2 cellular contexts compared by ENCODE assay signal in the genomic region with DNA sequence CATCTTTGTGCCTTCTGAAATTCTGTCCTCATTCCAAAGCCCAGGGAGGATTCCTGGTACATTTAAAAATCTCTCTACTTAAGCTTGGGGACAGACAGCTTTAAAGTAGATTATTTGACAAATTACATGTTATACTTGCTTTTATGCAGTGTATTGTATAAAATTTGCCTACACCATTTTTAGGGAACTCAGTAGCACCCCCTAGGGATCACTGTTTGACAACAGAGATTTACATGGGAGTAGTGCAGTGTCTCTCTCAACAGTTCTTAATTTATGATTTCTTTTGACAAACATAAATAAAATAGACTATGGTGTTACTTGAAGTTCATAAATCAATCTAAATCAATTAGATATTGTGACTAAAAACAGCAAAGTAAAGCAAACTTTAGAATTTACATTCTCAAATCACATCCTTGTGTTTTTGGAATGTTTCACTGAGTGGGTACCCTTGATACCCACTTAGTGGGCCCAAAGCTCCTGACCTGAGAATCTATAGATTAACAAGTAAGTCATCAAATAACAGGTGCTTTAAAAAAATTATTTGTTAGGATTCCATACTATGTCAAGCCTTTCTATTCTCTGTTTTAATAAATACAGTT.
TF ChIP-seq lines count a peak whose summit lies in the region.

No MANE protein-coding gene starts in this region.

TF ChIP-seq in liver, 16 proteins besides CTCF, POLR2A, EP300 and RAD21:
- TF ChIP-seq JUND (IDR thresholded peaks at IDR 0.05) (no peak), NR2F2 (IDR thresholded peaks at IDR 0.05) (no peak), YY1 (IDR thresholded peaks at IDR 0.05) (no peak), HNF4A (conservative IDR thresholded peaks at IDR 0.05) (no peak), SP1 (IDR thresholded peaks at IDR 0.05) (no peak), FOXA2 (IDR thresholded peaks at IDR 0.05) (no peak), FOXA1 (IDR thresholded peaks at IDR 0.05) (no peak), EGR1 (IDR thresholded peaks at IDR 0.05; ENCODE audit: low read depth in 2 of 2) (no peak), TAF1 (conservative IDR thresholded peaks at IDR 0.05) (no peak), RXRA (IDR thresholded peaks at IDR 0.05) (no peak)
- TF ChIP-seq, protein P1, sequence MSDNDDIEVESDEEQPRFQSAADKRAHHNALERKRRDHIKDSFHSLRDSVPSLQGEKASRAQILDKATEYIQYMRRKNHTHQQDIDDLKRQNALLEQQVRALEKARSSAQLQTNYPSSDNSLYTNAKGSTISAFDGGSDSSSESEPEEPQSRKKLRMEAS (IDR thresholded peaks at IDR 0.05): no peak
- TF ChIP-seq, protein P2, sequence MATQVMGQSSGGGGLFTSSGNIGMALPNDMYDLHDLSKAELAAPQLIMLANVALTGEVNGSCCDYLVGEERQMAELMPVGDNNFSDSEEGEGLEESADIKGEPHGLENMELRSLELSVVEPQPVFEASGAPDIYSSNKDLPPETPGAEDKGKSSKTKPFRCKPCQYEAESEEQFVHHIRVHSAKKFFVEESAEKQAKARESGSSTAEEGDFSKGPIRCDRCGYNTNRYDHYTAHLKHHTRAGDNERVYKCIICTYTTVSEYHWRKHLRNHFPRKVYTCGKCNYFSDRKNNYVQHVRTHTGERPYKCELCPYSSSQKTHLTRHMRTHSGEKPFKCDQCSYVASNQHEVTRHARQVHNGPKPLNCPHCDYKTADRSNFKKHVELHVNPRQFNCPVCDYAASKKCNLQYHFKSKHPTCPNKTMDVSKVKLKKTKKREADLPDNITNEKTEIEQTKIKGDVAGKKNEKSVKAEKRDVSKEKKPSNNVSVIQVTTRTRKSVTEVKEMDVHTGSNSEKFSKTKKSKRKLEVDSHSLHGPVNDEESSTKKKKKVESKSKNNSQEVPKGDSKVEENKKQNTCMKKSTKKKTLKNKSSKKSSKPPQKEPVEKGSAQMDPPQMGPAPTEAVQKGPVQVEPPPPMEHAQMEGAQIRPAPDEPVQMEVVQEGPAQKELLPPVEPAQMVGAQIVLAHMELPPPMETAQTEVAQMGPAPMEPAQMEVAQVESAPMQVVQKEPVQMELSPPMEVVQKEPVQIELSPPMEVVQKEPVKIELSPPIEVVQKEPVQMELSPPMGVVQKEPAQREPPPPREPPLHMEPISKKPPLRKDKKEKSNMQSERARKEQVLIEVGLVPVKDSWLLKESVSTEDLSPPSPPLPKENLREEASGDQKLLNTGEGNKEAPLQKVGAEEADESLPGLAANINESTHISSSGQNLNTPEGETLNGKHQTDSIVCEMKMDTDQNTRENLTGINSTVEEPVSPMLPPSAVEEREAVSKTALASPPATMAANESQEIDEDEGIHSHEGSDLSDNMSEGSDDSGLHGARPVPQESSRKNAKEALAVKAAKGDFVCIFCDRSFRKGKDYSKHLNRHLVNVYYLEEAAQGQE (IDR thresholded peaks at IDR 0.05): no peak
- TF ChIP-seq, protein P3, sequence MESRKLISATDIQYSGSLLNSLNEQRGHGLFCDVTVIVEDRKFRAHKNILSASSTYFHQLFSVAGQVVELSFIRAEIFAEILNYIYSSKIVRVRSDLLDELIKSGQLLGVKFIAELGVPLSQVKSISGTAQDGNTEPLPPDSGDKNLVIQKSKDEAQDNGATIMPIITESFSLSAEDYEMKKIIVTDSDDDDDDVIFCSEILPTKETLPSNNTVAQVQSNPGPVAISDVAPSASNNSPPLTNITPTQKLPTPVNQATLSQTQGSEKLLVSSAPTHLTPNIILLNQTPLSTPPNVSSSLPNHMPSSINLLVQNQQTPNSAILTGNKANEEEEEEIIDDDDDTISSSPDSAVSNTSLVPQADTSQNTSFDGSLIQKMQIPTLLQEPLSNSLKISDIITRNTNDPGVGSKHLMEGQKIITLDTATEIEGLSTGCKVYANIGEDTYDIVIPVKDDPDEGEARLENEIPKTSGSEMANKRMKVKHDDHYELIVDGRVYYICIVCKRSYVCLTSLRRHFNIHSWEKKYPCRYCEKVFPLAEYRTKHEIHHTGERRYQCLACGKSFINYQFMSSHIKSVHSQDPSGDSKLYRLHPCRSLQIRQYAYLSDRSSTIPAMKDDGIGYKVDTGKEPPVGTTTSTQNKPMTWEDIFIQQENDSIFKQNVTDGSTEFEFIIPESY (IDR thresholded peaks at IDR 0.05): no peak
- TF ChIP-seq, protein P4, sequence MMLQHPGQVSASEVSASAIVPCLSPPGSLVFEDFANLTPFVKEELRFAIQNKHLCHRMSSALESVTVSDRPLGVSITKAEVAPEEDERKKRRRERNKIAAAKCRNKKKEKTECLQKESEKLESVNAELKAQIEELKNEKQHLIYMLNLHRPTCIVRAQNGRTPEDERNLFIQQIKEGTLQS (IDR thresholded peaks at IDR 0.05): no peak

TF ChIP-seq in HepG2, 621 proteins besides CTCF, POLR2A, EP300 and RAD21:
- TF ChIP-seq SMAD9 (CRISPR knock-in tag; IDR thresholded peaks at IDR 0.05) (no peak), ARNT (IDR thresholded peaks at IDR 0.05) (no peak), SOX6 (IDR thresholded peaks at IDR 0.05) (no peak), SOX6 (CRISPR knock-in tag; IDR thresholded peaks at IDR 0.05) (no peak)
- TF ChIP-seq, protein P5, sequence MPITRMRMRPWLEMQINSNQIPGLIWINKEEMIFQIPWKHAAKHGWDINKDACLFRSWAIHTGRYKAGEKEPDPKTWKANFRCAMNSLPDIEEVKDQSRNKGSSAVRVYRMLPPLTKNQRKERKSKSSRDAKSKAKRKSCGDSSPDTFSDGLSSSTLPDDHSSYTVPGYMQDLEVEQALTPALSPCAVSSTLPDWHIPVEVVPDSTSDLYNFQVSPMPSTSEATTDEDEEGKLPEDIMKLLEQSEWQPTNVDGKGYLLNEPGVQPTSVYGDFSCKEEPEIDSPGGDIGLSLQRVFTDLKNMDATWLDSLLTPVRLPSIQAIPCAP (CRISPR knock-in tag; IDR thresholded peaks at IDR 0.05; ENCODE audit: low read depth): no peak
- TF ChIP-seq, protein P6, sequence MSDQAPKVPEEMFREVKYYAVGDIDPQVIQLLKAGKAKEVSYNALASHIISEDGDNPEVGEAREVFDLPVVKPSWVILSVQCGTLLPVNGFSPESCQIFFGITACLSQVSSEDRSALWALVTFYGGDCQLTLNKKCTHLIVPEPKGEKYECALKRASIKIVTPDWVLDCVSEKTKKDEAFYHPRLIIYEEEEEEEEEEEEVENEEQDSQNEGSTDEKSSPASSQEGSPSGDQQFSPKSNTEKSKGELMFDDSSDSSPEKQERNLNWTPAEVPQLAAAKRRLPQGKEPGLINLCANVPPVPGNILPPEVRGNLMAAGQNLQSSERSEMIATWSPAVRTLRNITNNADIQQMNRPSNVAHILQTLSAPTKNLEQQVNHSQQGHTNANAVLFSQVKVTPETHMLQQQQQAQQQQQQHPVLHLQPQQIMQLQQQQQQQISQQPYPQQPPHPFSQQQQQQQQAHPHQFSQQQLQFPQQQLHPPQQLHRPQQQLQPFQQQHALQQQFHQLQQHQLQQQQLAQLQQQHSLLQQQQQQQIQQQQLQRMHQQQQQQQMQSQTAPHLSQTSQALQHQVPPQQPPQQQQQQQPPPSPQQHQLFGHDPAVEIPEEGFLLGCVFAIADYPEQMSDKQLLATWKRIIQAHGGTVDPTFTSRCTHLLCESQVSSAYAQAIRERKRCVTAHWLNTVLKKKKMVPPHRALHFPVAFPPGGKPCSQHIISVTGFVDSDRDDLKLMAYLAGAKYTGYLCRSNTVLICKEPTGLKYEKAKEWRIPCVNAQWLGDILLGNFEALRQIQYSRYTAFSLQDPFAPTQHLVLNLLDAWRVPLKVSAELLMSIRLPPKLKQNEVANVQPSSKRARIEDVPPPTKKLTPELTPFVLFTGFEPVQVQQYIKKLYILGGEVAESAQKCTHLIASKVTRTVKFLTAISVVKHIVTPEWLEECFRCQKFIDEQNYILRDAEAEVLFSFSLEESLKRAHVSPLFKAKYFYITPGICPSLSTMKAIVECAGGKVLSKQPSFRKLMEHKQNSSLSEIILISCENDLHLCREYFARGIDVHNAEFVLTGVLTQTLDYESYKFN (CRISPR knock-in tag; conservative IDR thresholded peaks at IDR 0.05): no peak
TF ChIP-seq in HepG2: peak in this region for 0.
